In the genomic region with DNA sequence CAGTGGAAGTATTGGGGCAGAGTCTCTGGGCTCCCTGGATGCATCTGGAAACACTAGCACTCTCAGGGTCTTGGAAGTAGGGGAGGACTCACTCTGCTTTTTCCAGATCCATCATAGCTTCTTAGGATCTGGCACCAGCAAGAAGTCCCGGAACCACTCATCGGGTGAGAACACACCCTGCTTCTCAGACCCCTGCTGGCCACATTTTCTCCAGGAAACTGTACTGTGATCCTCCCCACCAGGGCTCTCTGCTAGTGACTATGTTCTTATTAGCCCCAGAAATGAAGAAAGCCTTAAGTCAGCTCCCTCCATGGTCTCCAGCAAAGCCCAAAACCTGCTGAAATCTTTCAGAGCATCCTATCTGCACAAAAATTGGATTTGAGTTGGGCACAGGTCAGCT, we compare ENCODE assay signal across 24 cellular contexts.
"Had no signal": no experiment of that assay in that cellular context is flagged by ENCODE, and none has a peak within 500 bp of the region (broad histone marks: within the 10 kb centered on the region; RNA-seq: fewer than 3 reads in every experiment).

No MANE protein-coding gene starts in this region.

- H3K27ac ChIP-seq: dorsolateral prefrontal cortex, epithelial cell of prostate, esophagus squamous epithelium, foreskin keratinocyte, hepatocyte, left ventricle myocardium inferior, lower lobe of right lung, neural progenitor cell, ovary, right atrium auricular region, suprapubic skin, thyroid gland, upper lobe of left lung, vagina had no signal

- H2AFZ ChIP-seq: hepatocyte, neural progenitor cell had no signal

- H3K9ac ChIP-seq: neural progenitor cell had no signal

- ATAC-seq: foreskin keratinocyte; left cardiac atrium; lower lobe of right lung; natural killer cell treated with Interleukin-12 subunit alpha and Interleukin-12 subunit beta and Interleukin-15 and Interleukin-18, amount 100 ng/mL, for 72 hours; stimulated activated naive CD8-positive, alpha-beta T cell treated with anti-CD3 and anti-CD28 coated beads, Interleukin-15, Interleukin-2, amounts not matched to agents 100 U/mL and 50 U/mL, for 24 hours had no signal

- H3K79me2 ChIP-seq: hepatocyte had no signal

- H3K4me2 ChIP-seq: hepatocyte, neural progenitor cell had no signal

- H3K27me3 ChIP-seq: esophagus squamous epithelium, foreskin keratinocyte, hepatocyte, neural progenitor cell, ovary, right atrium auricular region, suprapubic skin, thyroid gland, upper lobe of left lung, vagina had no signal

- DNase-seq: cortex of kidney; dorsolateral prefrontal cortex; effector CD8-positive, alpha-beta T cell; esophagus squamous epithelium; foreskin keratinocyte; kidney; left cardiac atrium; left ventricle myocardium inferior; lower lobe of right lung; midbrain; nucleus accumbens; ovary; small intestine; stimulated activated CD4-positive, alpha-beta T cell treated with anti-CD3 and anti-CD28 coated beads, Interleukin-2, amount 100 ng/mL, for 48 hours; stimulated activated naive CD8-positive, alpha-beta T cell treated with anti-CD3 and anti-CD28 coated beads, Interleukin-15, Interleukin-2, amounts not matched to agents 100 U/mL and 50 U/mL, for 24 hours; thyroid gland; upper lobe of left lung had no signal

- H3K4me3 ChIP-seq: dorsolateral prefrontal cortex, esophagus squamous epithelium, hepatocyte, left ventricle myocardium inferior, lower lobe of right lung, neural progenitor cell, ovary, right atrium auricular region, suprapubic skin, thyroid gland, upper lobe of left lung, vagina had no signal

- H3K4me1 ChIP-seq: foreskin keratinocyte, neural progenitor cell, right atrium auricular region, thyroid gland, vagina had no signal

- H3K9me3 ChIP-seq: esophagus squamous epithelium, left ventricle myocardium inferior, lower lobe of right lung, ovary, right atrium auricular region, suprapubic skin, thyroid gland, upper lobe of left lung, vagina had no signal

- H3K36me3 ChIP-seq: esophagus squamous epithelium, left ventricle myocardium inferior, lower lobe of right lung, neural progenitor cell, ovary, right atrium auricular region, suprapubic skin, thyroid gland, upper lobe of left lung, vagina had no signal
